8 cellular contexts compared by ENCODE assay signal in the genomic region with DNA sequence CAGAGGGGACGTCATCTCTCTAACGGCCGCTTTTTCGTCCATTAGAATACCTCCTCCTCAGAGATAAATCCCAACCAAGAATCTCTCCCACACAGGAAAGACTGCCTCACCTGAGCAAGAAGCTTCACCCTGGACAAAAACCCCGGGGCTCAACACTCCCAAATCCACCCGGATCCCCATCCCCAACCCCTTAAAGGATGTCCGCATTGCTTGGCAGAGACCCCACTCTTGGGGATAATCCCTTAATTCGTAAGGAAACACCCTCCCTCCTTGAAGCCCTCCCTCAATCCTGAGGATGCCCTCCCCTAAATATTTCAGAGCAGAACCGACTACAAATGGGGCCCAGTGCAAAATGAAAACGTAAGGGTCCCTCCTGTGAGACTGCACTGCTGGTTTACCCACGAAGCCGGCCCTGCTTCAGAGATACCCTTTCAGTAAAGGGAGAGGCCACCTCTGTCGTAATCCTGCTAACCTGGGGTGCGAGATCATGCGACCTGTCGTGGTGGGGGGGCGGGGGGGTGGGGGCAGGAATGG. TPM values are rescaled to one million over a fixed set of nuclear protein-coding genes. Genes with fewer than 3 reads are reported as not detected.
DNase-seq lines count a peak whose midpoint lies in the region; ATAC-seq and TF ChIP-seq lines count a peak whose summit lies in the region.

No MANE protein-coding gene starts in this region.

- peaks cover 24 to 33% (median 25%) of the 10 kb centered on the region in 3 donors for H3K4me1 Mint-ChIP-seq in T-cell

- DNase-seq in T-cell (peak in 2 of 34 experiments; percentile 3 to 4), fibroblast of villous mesenchyme (ENCODE audit: low read depth) (peak; percentile 8), NCI-H1436 treated with DMSO at 0.1 percent for 48 hours (lab: John Stamatoyannopoulos, UW) (no peak), GDM1 (lab: John Stamatoyannopoulos, UW) (no peak)

- CTCF ChIA-PET in T-cell (lab: Charles Lee), result interaction anchor here in 1 of 2 donors (0.6 to 1.6 kb wide), 3 partner anchors 26 to 169 kb away, joined by 3 to 9 read pairs (median 5); partner anchors contain the start of gene SRSF9

- H3K27ac Mint-ChIP-seq in T-cell, result peak overlapping the region; percentile 21 to 68

- H3K79me2 ChIP-seq in ACC112 (ENCODE audit: control insufficient read depth, insufficient read depth, low read length, unreplicated experiment), result peaks cover 37% of the 10 kb centered on the region

- no peaks in the 10 kb centered on the region for H3K27me3 Mint-ChIP-seq in T-cell

- peak overlapping the region; percentile 88 for H2AFZ ChIP-seq in ACC112 (ENCODE audit: low read length, unreplicated experiment)

- peak; percentile 0 for ATAC-seq in GM21619 (IDR thresholded peaks at IDR 0.05; ENCODE audit: unreplicated experiment)
- ATAC-seq in T-cell (replicated peaks in 1 of 4), result peak in 3 of 4 experiments; percentile 1 to 3 (median 1)
- ATAC-seq in GM18519 (IDR thresholded peaks at IDR 0.05; ENCODE audit: low FRiP score, unreplicated experiment), result no peak

- no peaks in the 10 kb centered on the region for H3K27me3 ChIP-seq in ACC112 (ENCODE audit: insufficient read depth, low read length)
- no peaks in the 10 kb centered on the region for H3K27me3 ChIP-seq in skeletal muscle satellite cell (ENCODE audit: control insufficient read depth, insufficient read depth, low read length)

- TF ChIP-seq CTCF in fibroblast of villous mesenchyme (IDR thresholded peaks at IDR 0.05; ENCODE audit: insufficient read depth, low read depth, low read length), result no peak

- H3K4me1 ChIP-seq in ACC112 (ENCODE audit: control insufficient read depth, insufficient read depth, low read length, unreplicated experiment), result peaks cover 24% of the 10 kb centered on the region
- H3K4me1 ChIP-seq in skeletal muscle satellite cell (ENCODE audit: control insufficient read depth, insufficient read depth, low read length), result peaks cover 15% of the 10 kb centered on the region

- H3K27ac ChIP-seq in ACC112 (ENCODE audit: low read depth, low read length), result no peak overlapping the region

- H3K36me3 ChIP-seq in ACC112 (ENCODE audit: insufficient read depth, low read length), result peaks cover 12% of the 10 kb centered on the region
- peaks cover 19% of the 10 kb centered on the region for H3K36me3 ChIP-seq in skeletal muscle satellite cell (ENCODE audit: insufficient read depth, low read length)

- H3K9me3 ChIP-seq in skeletal muscle satellite cell (replicated peaks; ENCODE audit: low read length), result no peaks in the 10 kb centered on the region

- H3K36me3 Mint-ChIP-seq in T-cell, result peaks cover 10% of the 10 kb centered on the region

- peak overlapping the region; percentile 55 for H3K9ac ChIP-seq in skeletal muscle satellite cell (ENCODE audit: low read depth, low read length)

- POLR2A ChIA-PET in T-cell (lab: Charles Lee), result interaction anchor here (0.5 to 2.1 kb wide), 6 partner anchors 10 to 294 kb away, joined by 3 to 6 read pairs (median 3); partner anchors contain the start of genes COQ5 (in 1 of the 2) and RPLP0 (in 1 of the 2)

- H3K4me2 ChIP-seq in skeletal muscle satellite cell (ENCODE audit: low read length), result peak overlapping the region; percentile 90

- peak overlapping the region; percentile 88 to 96 (median 91) for H3K4me3 Mint-ChIP-seq in T-cell

- H3K4me3 ChIP-seq in ACC112 (ENCODE audit: low read depth, low read length) (peak overlapping the region; percentile 82), fibroblast of villous mesenchyme (ENCODE audit: low read depth, low read length) (peak overlapping the region; percentile 99), skeletal muscle satellite cell (ENCODE audit: low read length) (peak overlapping the region; percentile 97)

- H3K9me3 Mint-ChIP-seq in T-cell, result no peaks in the 10 kb centered on the region

RNA-seq across cellular contexts. Expression of gene DYNLL1, which starts 0.7 kb away (rescaled TPM):
- total RNA-seq in T-cell, result 10 to 100 TPM; 47.2 to 90.1 (median 75.5) TPM
- 206 and 280 TPM in 2 replicates for total RNA-seq in fibroblast of villous mesenchyme
- 281 and 386 TPM in 2 replicates for total RNA-seq in skeletal muscle satellite cell (2012; rRNA removed)

RNA-seq across cellular contexts. Expression of gene SRSF9, which starts 25.7 kb away (rescaled TPM):
- total RNA-seq in T-cell (100 to 1,000 TPM; 134 to 149 (median 135) TPM), fibroblast of villous mesenchyme (148 and 192 TPM in 2 replicates)
- 148 and 158 TPM in 2 replicates for total RNA-seq in skeletal muscle satellite cell (2012; rRNA removed)

RNA-seq across cellular contexts. Expression of gene COQ5, which starts 33.7 kb away (rescaled TPM):
- total RNA-seq in T-cell (10 to 100 TPM; 11.3 to 23.4 (median 21.5) TPM), fibroblast of villous mesenchyme (18.4 and 29.8 TPM in 2 replicates)
- 17.7 and 21.3 TPM in 2 replicates for total RNA-seq in skeletal muscle satellite cell (2012; rRNA removed)

RNA-seq across cellular contexts. Expression of gene RNF10, which starts 38.9 kb away (rescaled TPM):
- 100 to 1,000 TPM; 204 to 348 (median 222) TPM for total RNA-seq in T-cell
- 127 and 175 TPM in 2 replicates for total RNA-seq in fibroblast of villous mesenchyme
- total RNA-seq in skeletal muscle satellite cell (2012; rRNA removed), result 97.2 and 108 TPM in 2 replicates

RNA-seq across cellular contexts. Expression of gene GATC, which starts 49.0 kb away (rescaled TPM):
- total RNA-seq in T-cell (10 to 100 TPM; 15.9 to 47.2 (median 30.3) TPM), fibroblast of villous mesenchyme (13.5 and 20.7 TPM in 2 replicates)
- total RNA-seq in skeletal muscle satellite cell (2012; rRNA removed), result 17.7 and 21.0 TPM in 2 replicates
